ENCODE assay signal across 23 cellular contexts in genomic region chr1:63381741-63382140, GRCh38.
DNase-seq lines count a peak whose midpoint lies in the region; ATAC-seq, FAIRE-seq and TF ChIP-seq lines count a peak whose summit lies in the region.
"Had no signal": no experiment of that assay in that cellular context is flagged by ENCODE, and none has a peak within 500 bp of the region (broad histone marks: within the 10 kb centered on the region; RNA-seq: fewer than 3 reads in every experiment).

No MANE protein-coding gene starts in this region.

- DNase-seq in AG10803 (ENCODE audit: low read depth) (peak; percentile 3), fibroblast of gingiva (ENCODE audit: low read depth) (peak; percentile 2), NCI-H2081 treated with DMSO at 0.1 percent for 48 hours (lab: John Stamatoyannopoulos, UW) (no peak), HTR-8/SVneo (ENCODE audit: insufficient read length, low spot score) (no peak)
- DNase-seq: 8988T; ACHN; AML-193; Caco-2; Calu3; CD4-positive, alpha-beta T cell; CD8-positive, alpha-beta T cell; DMS79 treated with DMSO at 0.1 percent for 48 hours; GF-D8 had no signal

- FAIRE-seq in endometrium (lab: Jason Lieb, UNC) = peak; percentile 8
- no peak for FAIRE-seq in HTR-8/SVneo (lab: Jason Lieb, UNC)
- FAIRE-seq: A204.1, D721Med, G401.6, GM12891, GM19239 had no signal

- no peaks in the 10 kb centered on the region for H3K4me1 ChIP-seq in HEK293 (ENCODE audit: control insufficient read depth, insufficient read depth, low read length)
- H3K4me1 ChIP-seq: Caco-2 had no signal

- POLR2A ChIA-PET in HEK293 (lab: Yijun Ruan, JAX) = no interaction called here

- H3K9me3 ChIP-seq in HEK293 (ENCODE audit: control insufficient read depth, insufficient read depth, low read depth, low read length) = no peaks in the 10 kb centered on the region
- H3K9me3 ChIP-seq: Caco-2 had no signal

- CTCF ChIA-PET in HEK293 (lab: Yijun Ruan, JAX) = interaction anchor here (0.7 kb wide), 1 partner anchor 256 kb away, joined by 5 read pairs; no protein-coding TSS in a partner anchor

- no peak for ATAC-seq in GM21619 (IDR thresholded peaks at IDR 0.05; ENCODE audit: unreplicated experiment)
- ATAC-seq: CD8-positive, alpha-beta T cell had no signal

- TF ChIP-seq CTCF in AG10803 (conservative IDR thresholded peaks at IDR 0.05; ENCODE audit: low read length) (no peak), HEK293 (tag by site-specific recombination; IDR thresholded peaks at IDR 0.05) (no peak)

- no peak overlapping the region for H3K27ac ChIP-seq in HEK293 (ENCODE audit: extremely low read depth, low read depth, low read length)
- H3K27ac ChIP-seq: BLaER1 treated with 17β-estradiol and CSF1 and Interleukin-3, amounts not matched to agents 10 nM and 100 nM; C4-2B had no signal

- peaks cover 4 to 11% of the 10 kb centered on the region in 2 experiments; a peak in 2 of 3 replicates for H3K36me3 ChIP-seq in HEK293 (ENCODE audit: control insufficient read depth in 2 of 2, insufficient read depth in 1 of 2, low read length in 2 of 2)

- no peak overlapping the region for H3K4me3 ChIP-seq in AG10803 (ENCODE audit: low read length)
- H3K4me3 ChIP-seq in HEK293 (ENCODE audit: low read depth, low read length) = no peak overlapping the region
- H3K4me3 ChIP-seq: BLaER1 treated with 17β-estradiol and CSF1 and Interleukin-3, amounts not matched to agents 10 nM and 100 nM had no signal

TF ChIP-seq in HEK293, 187 proteins besides CTCF, POLR2A, EP300 and RAD21:
- no peak for TF ChIP-seq ZNF280D (tag by site-specific recombination; IDR thresholded peaks at IDR 0.05)
- TF ChIP-seq ZNF324 (tag by site-specific recombination; IDR thresholded peaks at IDR 0.05) = no peak
- TF ChIP-seq OSR2 (tag by site-specific recombination; IDR thresholded peaks at IDR 0.05) = no peak
- TF ChIP-seq ZNF660 (tag by site-specific recombination; IDR thresholded peaks at IDR 0.05) = peak; percentile 93
- TF ChIP-seq KLF1 (tag by site-specific recombination; IDR thresholded peaks at IDR 0.05) = no peak
- TF ChIP-seq ZNF514 (tag by site-specific recombination; IDR thresholded peaks at IDR 0.05) = no peak
TF ChIP-seq in HEK293: peak in this region for 1.

Comparison
In these comparisons a context has a peak if more than half of its experiments do, and no peak if none do; other contexts are left out.
1. DNase-seq: peak in AG10803 (single experiment) and fibroblast of gingiva (single experiment); none in NCI-H2081 treated with DMSO at 0.1 percent for 48 hours (single experiment) and HTR-8/SVneo (single experiment).